ENCODE assay signal across 9 cellular contexts in genomic region chr19:39937094-39937493, GRCh38. TPM values are rescaled to one million over a fixed set of nuclear protein-coding genes. Genes with fewer than 3 reads are reported as not detected.
DNase-seq lines count a peak whose midpoint lies in the region; ATAC-seq, FAIRE-seq and TF ChIP-seq lines count a peak whose summit lies in the region.
"Had no signal": no experiment of that assay in that cellular context is flagged by ENCODE, and none has a peak within 500 bp of the region (broad histone marks: within the 10 kb centered on the region; RNA-seq: fewer than 3 reads in every experiment).

No MANE protein-coding gene starts in this region.

- H3K36me3 ChIP-seq in colonic mucosa = no peaks in the 10 kb centered on the region

- H3K27me3 Mint-ChIP-seq in activated CD4-positive, alpha-beta memory T cell treated with anti-CD3 and anti-CD28 coated beads, Interleukin-2, amount 10 ng/mL, durations not matched to agents 7 days and 5 days = no peaks in the 10 kb centered on the region

- H3K4me1 Mint-ChIP-seq in activated CD4-positive, alpha-beta memory T cell treated with anti-CD3 and anti-CD28 coated beads, Interleukin-2, amount 10 ng/mL, durations not matched to agents 7 days and 5 days = peaks cover 61% of the 10 kb centered on the region

- intact Hi-C loops in colonic mucosa (cut with DNase I) = no loop called here
- intact Hi-C loops in lower leg skin (cut with DNase I; ENCODE audit: low total_unique reads) = no loop called here

- no peaks in the 10 kb centered on the region for H3K9me3 ChIP-seq in colonic mucosa

- H3K4me3 ChIP-seq in colonic mucosa (no peak overlapping the region), lower leg skin (ENCODE audit: low read depth, poor library complexity, severe bottlenecking) (no peak overlapping the region)

- ATAC-seq in HG02678 (IDR thresholded peaks at IDR 0.05; ENCODE audit: unreplicated experiment) = no peak

- CTCF ChIA-PET in activated CD4-positive, alpha-beta memory T cell treated with anti-CD3 and anti-CD28 coated beads, Interleukin-2, amount 10 ng/mL, durations not matched to agents 7 days and 5 days (lab: Charles Lee) = interaction anchor here (2.9 kb wide), 1 partner anchor 33 kb away, joined by 17 read pairs; the partner anchor contains the start of gene PSMC4

- H3K27me3 ChIP-seq in colonic mucosa = no peaks in the 10 kb centered on the region

- H3K27ac ChIP-seq in colonic mucosa = peak overlapping the region; percentile 7

- H3K27ac Mint-ChIP-seq in activated CD4-positive, alpha-beta memory T cell treated with anti-CD3 and anti-CD28 coated beads, Interleukin-2, amount 10 ng/mL, durations not matched to agents 7 days and 5 days = peak overlapping the region; percentile 11

- H3K9me3 Mint-ChIP-seq in activated CD4-positive, alpha-beta memory T cell treated with anti-CD3 and anti-CD28 coated beads, Interleukin-2, amount 10 ng/mL, durations not matched to agents 7 days and 5 days = peaks cover 11% of the 10 kb centered on the region

- POLR2A ChIA-PET in activated CD4-positive, alpha-beta memory T cell treated with anti-CD3 and anti-CD28 coated beads, Interleukin-2, amount 10 ng/mL, durations not matched to agents 7 days and 5 days (lab: Charles Lee) = interaction anchor here (1.7 to 2.8 kb wide), 2 partner anchors 16 to 33 kb away, joined by 5 to 33 read pairs; partner anchors contain the start of gene PSMC4

- no peak for TF ChIP-seq CTCF in colonic mucosa (IDR thresholded peaks at IDR 0.05)
- no peak for TF ChIP-seq CTCF in lower leg skin (IDR thresholded peaks at IDR 0.05)

- no peak for TF ChIP-seq POLR2A in GM12892 (IDR thresholded peaks at IDR 0.05; ENCODE audit: low read depth, low read length)
- no peak for TF ChIP-seq POLR2A in lower leg skin (IDR thresholded peaks at IDR 0.05)

- H3K9ac ChIP-seq in colonic mucosa (ENCODE audit: low read depth in 2 of 2, low read length in 2 of 2) = peak overlapping the region in 1 of 2 donors; percentile 51

- H3K4me1 ChIP-seq in colonic mucosa = peaks cover 13% of the 10 kb centered on the region

- H3K36me3 Mint-ChIP-seq in activated CD4-positive, alpha-beta memory T cell treated with anti-CD3 and anti-CD28 coated beads, Interleukin-2, amount 10 ng/mL, durations not matched to agents 7 days and 5 days (ENCODE audit: low read depth) = peaks cover 16% of the 10 kb centered on the region

- peak; percentile 64 for FAIRE-seq in GM12892 (lab: Jason Lieb, UNC)

- no peak for DNase-seq in GM12892 (ENCODE audit: insufficient read length)
- DNase-seq in activated CD4-positive, alpha-beta memory T cell treated with anti-CD3 and anti-CD28 coated beads, Interleukin-2, amount 10 ng/mL, durations not matched to agents 7 days and 5 days = peak; percentile 38
- DNase-seq in colonic mucosa = peak; percentile 34
- peak; percentile 20 to 29 for DNase-seq in stimulated activated CD8-positive, alpha-beta memory T cell treated with anti-CD3 and anti-CD28 coated beads, Interleukin-15, amount 100 ng/mL, for 48 hours (ENCODE audit: low read depth in 2 of 2)
- DNase-seq in mesenteric fat pad (ENCODE audit: low spot score) = no peak
- no peak for DNase-seq in lower leg skin (ENCODE audit: low spot score in 2 of 2)
- no peak for DNase-seq in DMS153 (lab: John Stamatoyannopoulos, UW)
- DNase-seq: NCI-H2081 treated with DMSO at 0.1 percent for 48 hours had no signal

- H3K4me3 Mint-ChIP-seq in activated CD4-positive, alpha-beta memory T cell treated with anti-CD3 and anti-CD28 coated beads, Interleukin-2, amount 10 ng/mL, durations not matched to agents 7 days and 5 days = no peak overlapping the region

- WGBS in lower leg skin, 2 donors = 68 to 83% methylated on average over 2 of the region's 2 CpGs

RNA-seq across cellular contexts. Expression of gene FCGBP, which starts 2.7 kb away (rescaled TPM):
- 0.89 TPM for polyA plus RNA-seq in GM12892 (2012; ENCODE audit: missing spikeins)
- 1 to 10 TPM in 1 of 2 experiments, under 1 TPM in 1; 0.65 to 1.4 TPM for total RNA-seq in activated CD4-positive, alpha-beta memory T cell treated with anti-CD3 and anti-CD28 coated beads, Interleukin-2, amount 10 ng/mL, durations not matched to agents 7 days and 5 days
- 1,000 to 10,000 TPM; 2,896 to 3,903 TPM for total RNA-seq in colonic mucosa
- total RNA-seq in mesenteric fat pad = 108 TPM
- 100 to 1,000 TPM; 155 to 286 (median 194) TPM for total RNA-seq in lower leg skin

RNA-seq across cellular contexts. Expression of gene PSMC4, which starts 33.9 kb away (rescaled TPM):
- polyA plus RNA-seq in GM12892 (2012; ENCODE audit: missing spikeins) = 64.7 TPM
- total RNA-seq in activated CD4-positive, alpha-beta memory T cell treated with anti-CD3 and anti-CD28 coated beads, Interleukin-2, amount 10 ng/mL, durations not matched to agents 7 days and 5 days = 10 to 100 TPM; 96.4 to 97.6 TPM
- total RNA-seq in colonic mucosa (100 to 1,000 TPM in 1 of 2 donors, 10 to 100 TPM in 1; 87.3 to 143 TPM), mesenteric fat pad (85.5 TPM), lower leg skin (10 to 100 TPM; 78.0 to 92.5 (median 87.7) TPM)

RNA-seq across cellular contexts. Expression of gene ZNF546, which starts 59.8 kb away (rescaled TPM):
- 3.4 TPM for polyA plus RNA-seq in GM12892 (2012; ENCODE audit: missing spikeins)
- total RNA-seq in activated CD4-positive, alpha-beta memory T cell treated with anti-CD3 and anti-CD28 coated beads, Interleukin-2, amount 10 ng/mL, durations not matched to agents 7 days and 5 days = 1 to 10 TPM; 6.3 to 7.5 TPM
- 1 to 10 TPM; 1.1 to 1.3 TPM for total RNA-seq in colonic mucosa
- total RNA-seq in mesenteric fat pad = 3.9 TPM
- 1 to 10 TPM in 2 of 4 donors, under 1 TPM in 2; 0.30 to 4.8 (median 1.4) TPM for total RNA-seq in lower leg skin

Comparison
In these comparisons a context has a peak if more than half of its experiments do, and no peak if none do; other contexts are left out.
1. DNase-seq: peak in activated CD4-positive, alpha-beta memory T cell treated with anti-CD3 and anti-CD28 coated beads, Interleukin-2, amount 10 ng/mL, durations not matched to agents 7 days and 5 days (single experiment), colonic mucosa (single experiment) and stimulated activated CD8-positive, alpha-beta memory T cell treated with anti-CD3 and anti-CD28 coated beads, Interleukin-15, amount 100 ng/mL, for 48 hours (2 of 2); none in GM12892 (single experiment), mesenteric fat pad (single experiment), lower leg skin (0 of 2) and DMS153 (single experiment).
2. RNA of gene FCGBP, which starts 2.7 kb away (total RNA-seq): 2,896 to 3,903 TPM in colonic mucosa, 155 to 286 TPM in lower leg skin and 108 TPM in mesenteric fat pad (single experiment); 0.65 to 1.4 TPM in activated CD4-positive, alpha-beta memory T cell treated with anti-CD3 and anti-CD28 coated beads, Interleukin-2, amount 10 ng/mL, durations not matched to agents 7 days and 5 days; every median in the first group is over 10 times any median in the second.